21 cellular contexts compared by ENCODE assay signal in genomic region chr7:38220452-38220851, GRCh38. TPM values are rescaled to one million over a fixed set of nuclear protein-coding genes. Genes with fewer than 3 reads are reported as not detected.
DNase-seq lines count a peak whose midpoint lies in the region; ATAC-seq and TF ChIP-seq lines count a peak whose summit lies in the region.
"Had no signal": no experiment of that assay in that cellular context is flagged by ENCODE, and none has a peak within 500 bp of the region (broad histone marks: within the 10 kb centered on the region; RNA-seq: fewer than 3 reads in every experiment).

No MANE protein-coding gene starts in this region.

- peaks cover 8 to 16% of the 10 kb centered on the region in 2 donors for H3K36me3 Mint-ChIP-seq in activated T-cell treated with anti-CD3 and anti-CD28 coated beads, Interleukin-2, amount 50 U/mL, for 72 hours (ENCODE audit: insufficient read depth in 2 of 2)

- no peaks in the 10 kb centered on the region for H3K9me3 ChIP-seq in spleen
- no peaks in the 10 kb centered on the region for H3K9me3 ChIP-seq in vagina
- H3K9me3 ChIP-seq: body of pancreas, HAP-1 had no signal

- H3K36me3 ChIP-seq in spleen (peaks cover 0 to 76% (median 34%) of the 10 kb centered on the region in 6 donors), vagina (peaks cover 0 to 47% of the 10 kb centered on the region in 2 donors)

- DNase-seq in activated T-cell treated with anti-CD3 and anti-CD28 coated beads, Interleukin-2, amount 50 U/mL, for 72 hours, result no peak
- no peak for DNase-seq in activated T-cell treated with anti-CD3 and anti-CD28 coated beads, Interleukin-2, amount 50 U/mL, for 48 hours
- DNase-seq in spleen (no peak), foreskin keratinocyte (no peak), NCI-H1436 treated with DMSO at 0.1 percent for 48 hours (lab: John Stamatoyannopoulos, UW) (no peak), vagina (ENCODE audit: extremely low spot score in 2 of 2) (no peak)
- DNase-seq: ACHN; activated CD4-positive, alpha-beta T cell treated with anti-CD3 and anti-CD28 coated beads, Interleukin-2, amount 50 U/mL, for 4 hours; body of pancreas; mammary epithelial cell; NCI-H1105; NCI-H2171; NCI-H748 treated with DMSO at 0.1 percent for 48 hours; nephron progenitor cell; PC-9; stimulated activated CD4-positive, alpha-beta T cell treated with anti-CD3 and anti-CD28 coated beads, Interleukin-15, amount 100 ng/mL, for 24 hours; T1000 had no signal

- ATAC-seq in activated T-cell treated with anti-CD3 and anti-CD28 coated beads, Interleukin-2, amount 50 U/mL, for 72 hours (replicated peaks in 1 of 2), result peak; percentile 88
- peak; percentile 29 for ATAC-seq in HG02610 (IDR thresholded peaks at IDR 0.05; ENCODE audit: unreplicated experiment)
- no peak for ATAC-seq in foreskin keratinocyte
- ATAC-seq: body of pancreas had no signal

- intact Hi-C loops in spleen (cut with DNase I; ENCODE audit: low total_unique reads), result no loop called here
- intact Hi-C loops in vagina (cut with DNase I), result loop anchor here (5.0 kb wide), 2 partner anchors 113 to 318 kb away; no protein-coding TSS in a partner anchor

- H3K27ac Mint-ChIP-seq in activated T-cell treated with anti-CD3 and anti-CD28 coated beads, Interleukin-2, amount 50 U/mL, for 72 hours, result peak overlapping the region; percentile 86

- WGBS in spleen, 5 donors, result 67 to 84% (median 81%) methylated on average over 3 of the region's 3 CpGs

- TF ChIP-seq CTCF in VCaP (conservative IDR thresholded peaks at IDR 0.05) (no peak), spleen (IDR thresholded peaks at IDR 0.05 in 8 of 11, conservative IDR thresholded peaks at IDR 0.05 in 3 of 11) (no peak), foreskin keratinocyte (conservative IDR thresholded peaks at IDR 0.05) (no peak), vagina (IDR thresholded peaks at IDR 0.05) (no peak)

- peak overlapping the region in 1 of 2 donors; percentile 42 for H3K4me3 Mint-ChIP-seq in activated T-cell treated with anti-CD3 and anti-CD28 coated beads, Interleukin-2, amount 50 U/mL, for 72 hours
- H3K4me3 Mint-ChIP-seq: nephron progenitor cell had no signal

- H3K27me3 Mint-ChIP-seq in activated T-cell treated with anti-CD3 and anti-CD28 coated beads, Interleukin-2, amount 50 U/mL, for 72 hours (ENCODE audit: low read depth), result no peaks in the 10 kb centered on the region

- peaks cover 10 to 87% (median 30%) of the 10 kb centered on the region in 6 donors for H3K4me1 ChIP-seq in spleen
- H3K4me1 ChIP-seq in foreskin keratinocyte, result no peaks in the 10 kb centered on the region
- peaks cover 5% of the 10 kb centered on the region for H3K4me1 ChIP-seq in vagina

- H3K4me1 Mint-ChIP-seq in activated T-cell treated with anti-CD3 and anti-CD28 coated beads, Interleukin-2, amount 50 U/mL, for 72 hours (ENCODE audit: low read depth), result peaks cover 31% of the 10 kb centered on the region

- H3K27ac ChIP-seq in VCaP (peak overlapping the region; percentile 96), spleen (peak overlapping the region in 7 of 8 donors; percentile 30 to 79 (median 65)), foreskin keratinocyte (no peak overlapping the region), vagina (no peak overlapping the region)
- H3K27ac ChIP-seq: body of pancreas, epithelial cell of prostate, PC-9 had no signal

- H3K27me3 ChIP-seq in spleen (replicated peaks in 1 of 7) (no peaks in the 10 kb centered on the region), foreskin keratinocyte (no peaks in the 10 kb centered on the region), vagina (no peaks in the 10 kb centered on the region)
- H3K27me3 ChIP-seq: body of pancreas had no signal

- H3K9me3 Mint-ChIP-seq in activated T-cell treated with anti-CD3 and anti-CD28 coated beads, Interleukin-2, amount 50 U/mL, for 72 hours, result no peaks in the 10 kb centered on the region
- H3K9me3 Mint-ChIP-seq: nephron progenitor cell had no signal

- no peak for TF ChIP-seq POLR2A in spleen (IDR thresholded peaks at IDR 0.05)
- no peak for TF ChIP-seq POLR2A in vagina (IDR thresholded peaks at IDR 0.05)

- H3K4me3 ChIP-seq in spleen, result no peak overlapping the region
- no peak overlapping the region for H3K4me3 ChIP-seq in vagina
- H3K4me3 ChIP-seq: body of pancreas, HAP-1, PC-9 had no signal

RNA-seq across cellular contexts. Expression of gene STARD3NL, which starts 42.4 kb away (rescaled TPM):
- total RNA-seq in activated T-cell treated with anti-CD3 and anti-CD28 coated beads, Interleukin-2, amount 50 U/mL, for 72 hours, result 10 to 100 TPM; 25.8 to 26.7 TPM
- total RNA-seq in spleen (10 to 100 TPM; 29.8 to 50.2 (median 38.8) TPM), foreskin keratinocyte (37.0 TPM in 2 replicates), vagina (29.5 TPM)
- polyA plus RNA-seq in spleen (10 to 100 TPM; 19.8 to 30.6 (median 24.1) TPM), foreskin keratinocyte (25.3 and 28.8 TPM in 2 replicates)

Comparison
In these comparisons a context has a peak if more than half of its experiments do, and no peak if none do; other contexts are left out.
1. H3K27ac ChIP-seq: peak in VCaP (single experiment) and spleen (7 of 8); none in foreskin keratinocyte (single experiment) and vagina (single experiment).